Comparison of ENCODE assay signal across 18 cellular contexts in the genomic region with DNA sequence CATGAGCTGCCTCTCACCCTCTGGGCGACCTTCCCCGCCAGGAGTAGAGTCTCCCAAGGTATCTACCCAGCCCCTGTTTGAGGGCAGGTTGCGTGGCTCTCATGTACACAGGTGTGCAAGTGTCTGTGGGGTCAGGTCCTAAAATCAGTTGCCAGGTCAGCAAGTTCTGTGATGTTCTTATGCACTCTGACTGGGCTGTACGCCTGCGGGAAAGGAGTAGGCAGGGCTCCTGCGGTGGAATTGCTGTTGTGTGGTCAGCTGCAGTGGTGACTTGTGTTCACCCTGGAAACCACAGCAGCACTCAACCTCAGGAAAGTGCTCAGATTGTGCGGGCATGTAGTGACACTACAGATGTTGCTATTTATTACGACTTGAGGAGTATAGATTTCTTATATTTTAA. TPM values are rescaled to one million over a fixed set of nuclear protein-coding genes. Genes with fewer than 3 reads are reported as not detected.
A peak's percentile ranks its signal among the peaks of the same experiment; 100 is the strongest.
DNase-seq lines count a peak whose midpoint lies in the region; ATAC-seq and TF ChIP-seq lines count a peak whose summit lies in the region.
"Had no signal": no experiment of that assay in that cellular context is flagged by ENCODE, and none has a peak within 500 bp of the region (broad histone marks: within the 10 kb centered on the region; RNA-seq: fewer than 3 reads in every experiment).

No MANE protein-coding gene starts in this region.

- H3K36me3 Mint-ChIP-seq in activated naive CD4-positive, alpha-beta T cell treated with anti-CD3 and anti-CD28 coated beads, Interleukin-2, amount 50 U/mL, for 24 hours, result peaks cover 3% of the 10 kb centered on the region
- peaks cover 49% of the 10 kb centered on the region for H3K36me3 Mint-ChIP-seq in T-helper 2 cell treated with Interferon-gamma antibody and Interleukin-4, amounts not matched to agents 5 μg/mL and 100 μg/mL, for 36 hours (ENCODE audit: low read depth)
- peaks cover 12% of the 10 kb centered on the region for H3K36me3 Mint-ChIP-seq in progenitor cell of endocrine pancreas (ENCODE audit: insufficient read depth)

- no peaks in the 10 kb centered on the region for H3K27me3 Mint-ChIP-seq in activated naive CD4-positive, alpha-beta T cell treated with anti-CD3 and anti-CD28 coated beads, Interleukin-2, amount 50 U/mL, for 24 hours
- H3K27me3 Mint-ChIP-seq in T-helper 2 cell treated with Interferon-gamma antibody and Interleukin-4, amounts not matched to agents 5 μg/mL and 100 μg/mL, for 36 hours (ENCODE audit: low read depth), result no peaks in the 10 kb centered on the region
- H3K27me3 Mint-ChIP-seq in progenitor cell of endocrine pancreas, result no peaks in the 10 kb centered on the region
- H3K27me3 Mint-ChIP-seq: stimulated activated naive CD8-positive, alpha-beta T cell treated with anti-CD3 and anti-CD28 coated beads, Interleukin-15, Interleukin-2, amounts not matched to agents 100 ng/mL and 50 ng/mL, for 24 hours had no signal

- peak overlapping the region; percentile 8 for H3K27ac Mint-ChIP-seq in activated naive CD4-positive, alpha-beta T cell treated with anti-CD3 and anti-CD28 coated beads, Interleukin-2, amount 50 U/mL, for 24 hours
- H3K27ac Mint-ChIP-seq in T-helper 2 cell treated with Interferon-gamma antibody and Interleukin-4, amounts not matched to agents 5 μg/mL and 100 μg/mL, for 36 hours, result peak overlapping the region; percentile 8
- peak overlapping the region; percentile 49 for H3K27ac Mint-ChIP-seq in progenitor cell of endocrine pancreas
- H3K27ac Mint-ChIP-seq: stimulated activated naive CD8-positive, alpha-beta T cell treated with anti-CD3 and anti-CD28 coated beads, Interleukin-15, Interleukin-2, amounts not matched to agents 100 ng/mL and 50 ng/mL, for 24 hours had no signal

- no peak for ATAC-seq in Right ventricle myocardium superior (ENCODE audit: poor library complexity)

- H3K4me3 Mint-ChIP-seq in activated naive CD4-positive, alpha-beta T cell treated with anti-CD3 and anti-CD28 coated beads, Interleukin-2, amount 50 U/mL, for 24 hours, result no peak overlapping the region
- H3K4me3 Mint-ChIP-seq in T-helper 2 cell treated with Interferon-gamma antibody and Interleukin-4, amounts not matched to agents 5 μg/mL and 100 μg/mL, for 36 hours, result no peak overlapping the region
- no peak overlapping the region for H3K4me3 Mint-ChIP-seq in progenitor cell of endocrine pancreas (ENCODE audit: low read depth)
- H3K4me3 Mint-ChIP-seq: stimulated activated naive CD8-positive, alpha-beta T cell treated with anti-CD3 and anti-CD28 coated beads, Interleukin-15, Interleukin-2, amounts not matched to agents 100 ng/mL and 50 ng/mL, for 24 hours had no signal

- no peak for DNase-seq in activated naive CD4-positive, alpha-beta T cell (lab: John Stamatoyannopoulos, UW)
- DNase-seq in T-helper 2 cell treated with Interferon-gamma antibody and Interleukin-4, amounts not matched to agents 5 μg/mL and 100 μg/mL, for 36 hours (ENCODE audit: low spot score), result no peak
- DNase-seq in progenitor cell of endocrine pancreas (ENCODE audit: low spot score, unreplicated experiment) (no peak), GOT3 (lab: John Stamatoyannopoulos, UW) (no peak), Right ventricle myocardium superior (no peak)
- DNase-seq: activated CD4-positive, alpha-beta T cell treated with anti-CD3 and anti-CD28 coated beads for 1 hour; activated gamma-delta T cell; anterior cingulate cortex; central memory CD4-positive, alpha-beta T cell; dorsolateral prefrontal cortex; foreskin fibroblast; NCI-H1417; NCI-H2107; NCI-H524; stimulated activated CD4-positive, alpha-beta T cell treated with anti-CD3 and anti-CD28 coated beads, Interleukin-4, amount 100 ng/mL, for 1 hour; transverse colon had no signal

- H3K9me3 Mint-ChIP-seq in activated naive CD4-positive, alpha-beta T cell treated with anti-CD3 and anti-CD28 coated beads, Interleukin-2, amount 50 U/mL, for 24 hours, result no peaks in the 10 kb centered on the region
- no peaks in the 10 kb centered on the region for H3K9me3 Mint-ChIP-seq in T-helper 2 cell treated with Interferon-gamma antibody and Interleukin-4, amounts not matched to agents 5 μg/mL and 100 μg/mL, for 36 hours
- H3K9me3 Mint-ChIP-seq in progenitor cell of endocrine pancreas (ENCODE audit: low read depth), result no peaks in the 10 kb centered on the region
- H3K9me3 Mint-ChIP-seq: stimulated activated naive CD8-positive, alpha-beta T cell treated with anti-CD3 and anti-CD28 coated beads, Interleukin-15, Interleukin-2, amounts not matched to agents 100 ng/mL and 50 ng/mL, for 24 hours had no signal

- intact Hi-C loops in Right ventricle myocardium superior (cut with DNase I), result no loop called here

- TF ChIP-seq CTCF in progenitor cell of endocrine pancreas (IDR thresholded peaks at IDR 0.05; ENCODE audit: unreplicated experiment), result no peak

- peaks cover 3% of the 10 kb centered on the region for H3K4me1 Mint-ChIP-seq in activated naive CD4-positive, alpha-beta T cell treated with anti-CD3 and anti-CD28 coated beads, Interleukin-2, amount 50 U/mL, for 24 hours
- peaks cover 10% of the 10 kb centered on the region for H3K4me1 Mint-ChIP-seq in T-helper 2 cell treated with Interferon-gamma antibody and Interleukin-4, amounts not matched to agents 5 μg/mL and 100 μg/mL, for 36 hours (ENCODE audit: low read depth)
- no peaks in the 10 kb centered on the region for H3K4me1 Mint-ChIP-seq in progenitor cell of endocrine pancreas (ENCODE audit: low read depth)

RNA-seq across cellular contexts. Expression of gene NARF, which starts 19.4 kb away (rescaled TPM):
- total RNA-seq in progenitor cell of endocrine pancreas (86.9 and 94.0 TPM in 2 replicates), Right ventricle myocardium superior (73.4 TPM)

RNA-seq across cellular contexts. Expression of gene CYBC1, which starts 27.4 kb away (rescaled TPM):
- 109 and 117 TPM in 2 replicates for total RNA-seq in progenitor cell of endocrine pancreas
- 26.6 TPM for total RNA-seq in Right ventricle myocardium superior

RNA-seq across cellular contexts. Expression of gene FOXK2, which starts 41.6 kb away (rescaled TPM):
- total RNA-seq in progenitor cell of endocrine pancreas, result 71.8 and 76.6 TPM in 2 replicates
- 34.3 TPM for total RNA-seq in Right ventricle myocardium superior

RNA-seq across cellular contexts. Expression of gene OGFOD3, which starts 59.5 kb away (rescaled TPM):
- total RNA-seq in progenitor cell of endocrine pancreas, result 31.3 and 31.4 TPM in 2 replicates
- total RNA-seq in Right ventricle myocardium superior, result 29.9 TPM

RNA-seq across cellular contexts. Expression of gene HEXD, which starts 59.8 kb away (rescaled TPM):
- total RNA-seq in progenitor cell of endocrine pancreas (76.7 and 86.4 TPM in 2 replicates), Right ventricle myocardium superior (14.8 TPM)
